Comparison of ENCODE assay signal across 17 cellular contexts in genomic region chr6:162538643-162539064, GRCh38.
DNase-seq lines count a peak whose midpoint lies in the region; ATAC-seq, FAIRE-seq and TF ChIP-seq lines count a peak whose summit lies in the region.
"Had no signal": no experiment of that assay in that cellular context is flagged by ENCODE, and none has a peak within 500 bp of the region (broad histone marks: within the 10 kb centered on the region; RNA-seq: fewer than 3 reads in every experiment).

No MANE protein-coding gene starts in this region.

- peaks cover 16% of the 10 kb centered on the region for H3K4me1 ChIP-seq in psoas muscle
- no peaks in the 10 kb centered on the region for H3K4me1 ChIP-seq in uterus

- H3K36me3 ChIP-seq in psoas muscle (ENCODE audit: insufficient read depth in 1 of 2, low read depth in 1 of 2) (no peaks in the 10 kb centered on the region), uterus (no peaks in the 10 kb centered on the region)

- TF ChIP-seq CTCF in psoas muscle (IDR thresholded peaks at IDR 0.05) (no peak), uterus (IDR thresholded peaks at IDR 0.05) (no peak), D721Med (IDR thresholded peaks at IDR 0.05; ENCODE audit: insufficient read depth, missing control alignments) (no peak)

- H3K4me3 ChIP-seq in psoas muscle = peak overlapping the region; percentile 8
- H3K4me3 ChIP-seq in uterus = no peak overlapping the region
- H3K4me3 ChIP-seq: smooth muscle cell had no signal

- WGBS in psoas muscle, 3 donors = 9 to 13% (median 11%) methylated on average over 8 of the region's 8 CpGs

- ATAC-seq in Right ventricle myocardium superior (ENCODE audit: poor library complexity) (peak; percentile 95), psoas muscle (peak; percentile 40 to 87 (median 69)), GM19328 (IDR thresholded peaks at IDR 0.05; ENCODE audit: unreplicated experiment) (no peak)
- ATAC-seq: effector memory CD8-positive, alpha-beta T cell; natural killer cell treated with Interleukin-12 subunit alpha and Interleukin-12 subunit beta and Interleukin-15 and Interleukin-18, amount 100 ng/mL, for 72 hours had no signal

- H3K27ac ChIP-seq in psoas muscle = no peak overlapping the region
- no peak overlapping the region for H3K27ac ChIP-seq in uterus

- no peak for TF ChIP-seq POLR2A in uterus (IDR thresholded peaks at IDR 0.05)

- DNase-seq in NCI-H1092 (lab: John Stamatoyannopoulos, UW) = peak; percentile 75
- peak; percentile 83 for DNase-seq in NCI-H748 treated with DMSO at 0.1 percent for 48 hours (lab: John Stamatoyannopoulos, UW)
- peak; percentile 90 for DNase-seq in Right ventricle myocardium superior
- DNase-seq in psoas muscle = peak; percentile 35 to 86
- DNase-seq in uterus = no peak
- no peak for DNase-seq in D721Med (ENCODE audit: insufficient read length, low spot score)
- DNase-seq: activated B cell treated with CpG ODN at 0.5 μM for 24 hours; activated CD8-positive, alpha-beta memory T cell treated with anti-CD3 and anti-CD28 coated beads, Interleukin-2, amount 50 U/mL, for 4 hours; activated naive CD4-positive, alpha-beta T cell treated with anti-CD3 and anti-CD28 coated beads, Interleukin-2, amount 50 U/mL, for 16 hours; CD4-positive, CD25-positive, alpha-beta regulatory T cell; effector memory CD8-positive, alpha-beta T cell; glutamatergic neuron; NCI-H187 had no signal

- no peak for FAIRE-seq in D721Med (lab: Jason Lieb, UNC)
- FAIRE-seq: bronchial epithelial cell had no signal

- H3K9me3 ChIP-seq in psoas muscle (no peaks in the 10 kb centered on the region), uterus (no peaks in the 10 kb centered on the region)

- intact Hi-C loops in Right ventricle myocardium superior (cut with DNase I) (loop anchor here (10.0 kb wide), 1 partner anchor 186 kb away; the partner anchor contains the start of genes PACRG and PRKN), psoas muscle (cut with DNase I) (no loop called here), uterus (cut with DNase I; ENCODE audit: low total_unique reads) (no loop called here)

- H3K27me3 ChIP-seq in psoas muscle (ENCODE audit: insufficient read depth in 3 of 3, low read length in 2 of 3) (no peaks in the 10 kb centered on the region), uterus (no peaks in the 10 kb centered on the region)

Comparison
In these comparisons a context has a peak if more than half of its experiments do, and no peak if none do; other contexts are left out.
1. DNase-seq: peak in NCI-H1092 (single experiment), NCI-H748 treated with DMSO at 0.1 percent for 48 hours (single experiment), Right ventricle myocardium superior (single experiment) and psoas muscle (2 of 2); none in uterus (0 of 2) and D721Med (single experiment).